ENCODE assay signal across 9 cellular contexts in genomic region chr13:21436582-21436981, GRCh38. TPM values are rescaled to one million over a fixed set of nuclear protein-coding genes. Genes with fewer than 3 reads are reported as not detected.
DNase-seq lines count a peak whose midpoint lies in the region; ATAC-seq and TF ChIP-seq lines count a peak whose summit lies in the region.
"Had no signal": no experiment of that assay in that cellular context is flagged by ENCODE, and none has a peak within 500 bp of the region (broad histone marks: within the 10 kb centered on the region; RNA-seq: fewer than 3 reads in every experiment).

No MANE protein-coding gene starts in this region.

- no peak overlapping the region for H3K4me3 Mint-ChIP-seq in activated naive CD4-positive, alpha-beta T cell treated with anti-CD3 and anti-CD28 coated beads, Interleukin-2, amount 10 ng/mL, durations not matched to agents 7 days and 5 days
- peak overlapping the region; percentile 32 for H3K4me3 Mint-ChIP-seq in activated B cell treated with CpG ODN at 0.5 μM for 24 hours

- peak overlapping the region; percentile 71 for H3K27ac Mint-ChIP-seq in activated naive CD4-positive, alpha-beta T cell treated with anti-CD3 and anti-CD28 coated beads, Interleukin-2, amount 10 ng/mL, durations not matched to agents 7 days and 5 days
- peak overlapping the region in 1 of 2 donors; percentile 78 for H3K27ac Mint-ChIP-seq in activated naive CD4-positive, alpha-beta T cell treated with anti-CD3 and anti-CD28 coated beads, Interleukin-2, amount 50 U/mL, for 72 hours
- peak overlapping the region; percentile 93 for H3K27ac Mint-ChIP-seq in activated B cell treated with CpG ODN at 0.5 μM for 24 hours

- peaks cover 34% of the 10 kb centered on the region for H3K4me1 Mint-ChIP-seq in activated naive CD4-positive, alpha-beta T cell treated with anti-CD3 and anti-CD28 coated beads, Interleukin-2, amount 10 ng/mL, durations not matched to agents 7 days and 5 days
- H3K4me1 Mint-ChIP-seq in activated B cell treated with CpG ODN at 0.5 μM for 24 hours = peaks cover 48% of the 10 kb centered on the region

- H3K27me3 Mint-ChIP-seq in activated naive CD4-positive, alpha-beta T cell treated with anti-CD3 and anti-CD28 coated beads, Interleukin-2, amount 10 ng/mL, durations not matched to agents 7 days and 5 days = no peaks in the 10 kb centered on the region
- H3K27me3 Mint-ChIP-seq in activated B cell treated with CpG ODN at 0.5 μM for 24 hours = no peaks in the 10 kb centered on the region

- H3K4me1 ChIP-seq in tibial nerve (peaks cover 0 to 19% (median 10%) of the 10 kb centered on the region in 4 donors), prostate gland (replicated peaks) (no peaks in the 10 kb centered on the region)

- TF ChIP-seq CTCF in activated B cell treated with CpG ODN at 0.5 μM for 24 hours (IDR thresholded peaks at IDR 0.05) (no peak), tibial nerve (IDR thresholded peaks at IDR 0.05) (no peak), prostate gland (IDR thresholded peaks at IDR 0.05) (no peak)

- H3K4me3 ChIP-seq in tibial nerve (no peak overlapping the region), prostate gland (no peak overlapping the region)

- DNase-seq in activated naive CD4-positive, alpha-beta T cell treated with anti-CD3 and anti-CD28 coated beads, Interleukin-2, amount 10 ng/mL, durations not matched to agents 7 days and 5 days = no peak
- DNase-seq in activated naive CD4-positive, alpha-beta T cell treated with anti-CD3 and anti-CD28 coated beads, Interleukin-2, amount 50 U/mL, for 72 hours (ENCODE audit: low spot score in 2 of 2) = no peak
- DNase-seq in activated B cell treated with CpG ODN at 0.5 μM for 24 hours (no peak), kidney tubule cell (ENCODE audit: low spot score) (peak; percentile 11), tibial nerve (ENCODE audit: low spot score in 2 of 2) (no peak), NCI-H1436 treated with DMSO at 0.1 percent for 48 hours (lab: John Stamatoyannopoulos, UW) (no peak), NCI-H1417 (lab: John Stamatoyannopoulos, UW) (no peak), prostate gland (ENCODE audit: low spot score) (no peak)
- DNase-seq: NCI-H524 treated with DMSO at 0.1 percent for 48 hours had no signal

- CTCF ChIA-PET in activated naive CD4-positive, alpha-beta T cell treated with anti-CD3 and anti-CD28 coated beads, Interleukin-2, amount 10 ng/mL, durations not matched to agents 7 days and 5 days (lab: Charles Lee) = interaction anchor here (1.2 to 1.6 kb wide), 2 partner anchors 19 to 140 kb away, joined by 3 to 4 read pairs; no protein-coding TSS in a partner anchor
- CTCF ChIA-PET in activated B cell treated with CpG ODN at 0.5 μM for 24 hours (lab: Charles Lee) = interaction anchor here (0.9 kb wide), 1 partner anchor 40 kb away, joined by 4 read pairs; no protein-coding TSS in a partner anchor

- H3K27me3 ChIP-seq in tibial nerve (no peaks in the 10 kb centered on the region), prostate gland (replicated peaks; ENCODE audit: insufficient read depth) (no peaks in the 10 kb centered on the region)

- no peak for TF ChIP-seq POLR2A in tibial nerve (IDR thresholded peaks at IDR 0.05)
- no peak for TF ChIP-seq POLR2A in prostate gland (IDR thresholded peaks at IDR 0.05)

- intact Hi-C loops in activated B cell treated with CpG ODN at 0.5 μM for 24 hours (cut with micrococcal nuclease) (loop anchor here (1.0 to 10.0 kb wide), 6 partner anchors 16 to 892 kb away; partner anchors contain the start of genes EEF1AKMT1 and MICU2), prostate gland (cut with DNase I) (no loop called here)

- POLR2A ChIA-PET in activated B cell treated with CpG ODN at 0.5 μM for 24 hours (lab: Charles Lee) = interaction anchor here (0.6 to 3.0 kb wide), 3 partner anchors 19 to 245 kb away, joined by 3 to 35 read pairs (median 3); partner anchors contain the start of gene ZDHHC20

- ATAC-seq in activated naive CD4-positive, alpha-beta T cell treated with anti-CD3 and anti-CD28 coated beads, Interleukin-2, amount 50 U/mL, for 72 hours = no peak
- ATAC-seq in activated B cell treated with CpG ODN at 0.5 μM for 24 hours (ENCODE audit: low read depth) = no peak

- H3K27ac ChIP-seq in tibial nerve (peak overlapping the region in 3 of 4 donors; percentile 31 to 78 (median 72)), prostate gland (no peak overlapping the region)

- TF ChIP-seq EP300 in tibial nerve (IDR thresholded peaks at IDR 0.05) = no peak

- H3K36me3 ChIP-seq in tibial nerve (peaks cover 0 to 18% (median 0%) of the 10 kb centered on the region in 3 donors), prostate gland (no peaks in the 10 kb centered on the region)

- H3K9me3 Mint-ChIP-seq in activated naive CD4-positive, alpha-beta T cell treated with anti-CD3 and anti-CD28 coated beads, Interleukin-2, amount 10 ng/mL, durations not matched to agents 7 days and 5 days = peaks cover 25% of the 10 kb centered on the region
- peaks cover 4 to 12% of the 10 kb centered on the region in 2 donors for H3K9me3 Mint-ChIP-seq in activated naive CD4-positive, alpha-beta T cell treated with anti-CD3 and anti-CD28 coated beads, Interleukin-2, amount 50 U/mL, for 72 hours
- peaks cover 6% of the 10 kb centered on the region for H3K9me3 Mint-ChIP-seq in activated B cell treated with CpG ODN at 0.5 μM for 24 hours

- H3K9me3 ChIP-seq in tibial nerve (peaks cover 0 to 19% (median 3%) of the 10 kb centered on the region in 4 donors), prostate gland (no peaks in the 10 kb centered on the region)

- WGBS in tibial nerve, 2 donors = 95 to 99% methylated on average over 6 of the region's 6 CpGs
- 94% methylated on average over 6 of the region's 6 CpGs for WGBS in prostate gland

- peaks cover 41% of the 10 kb centered on the region for H3K36me3 Mint-ChIP-seq in activated naive CD4-positive, alpha-beta T cell treated with anti-CD3 and anti-CD28 coated beads, Interleukin-2, amount 10 ng/mL, durations not matched to agents 7 days and 5 days
- peaks cover 6 to 43% of the 10 kb centered on the region in 2 donors for H3K36me3 Mint-ChIP-seq in activated naive CD4-positive, alpha-beta T cell treated with anti-CD3 and anti-CD28 coated beads, Interleukin-2, amount 50 U/mL, for 72 hours
- peaks cover 14% of the 10 kb centered on the region for H3K36me3 Mint-ChIP-seq in activated B cell treated with CpG ODN at 0.5 μM for 24 hours (ENCODE audit: low read depth)

RNA-seq across cellular contexts. Expression of gene ZDHHC20, which starts 22.5 kb away (rescaled TPM):
- total RNA-seq in activated naive CD4-positive, alpha-beta T cell treated with anti-CD3 and anti-CD28 coated beads, Interleukin-2, amount 50 U/mL, for 72 hours = 10 to 100 TPM; 42.6 to 44.1 TPM
- total RNA-seq in activated B cell treated with CpG ODN at 0.5 μM for 24 hours (45.0 and 49.2 TPM in 2 replicates), tibial nerve (10 to 100 TPM; 46.1 to 61.0 (median 55.5) TPM), prostate gland (10 to 100 TPM; 50.4 to 77.1 TPM)

Comparison
In these comparisons a context has a peak if more than half of its experiments do, and no peak if none do; other contexts are left out.
1. H3K27ac ChIP-seq: peak in tibial nerve (3 of 4); none in prostate gland (0 of 2).